In the genomic region with DNA sequence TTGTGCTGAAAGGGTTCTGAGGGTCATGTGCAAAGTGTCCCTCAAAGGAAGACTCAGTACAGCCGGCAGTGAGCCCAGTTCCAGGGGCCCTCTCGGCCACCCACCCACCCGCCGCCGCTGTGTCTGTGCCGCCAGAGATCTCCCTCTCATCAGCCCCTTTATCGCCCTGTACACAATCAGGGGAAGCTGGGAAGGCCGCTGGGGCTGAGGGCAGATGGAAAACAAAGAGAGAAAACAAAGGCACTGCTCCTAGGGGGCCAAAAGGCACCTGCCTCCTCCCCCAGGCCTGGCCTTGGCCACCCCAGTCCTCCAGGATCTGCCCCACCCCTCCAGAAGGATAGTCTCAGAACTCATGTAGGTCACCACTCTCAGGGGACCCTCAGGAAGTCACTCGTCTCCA, we compare ENCODE assay signal across 11 cellular contexts.
DNase-seq lines count a peak whose midpoint lies in the region; ATAC-seq, FAIRE-seq and TF ChIP-seq lines count a peak whose summit lies in the region.
"Had no signal": no experiment of that assay in that cellular context is flagged by ENCODE, and none has a peak within 500 bp of the region (broad histone marks: within the 10 kb centered on the region; RNA-seq: fewer than 3 reads in every experiment).

No MANE protein-coding gene starts in this region.

- TF ChIP-seq POLR2A in H1 (IDR thresholded peaks at IDR 0.05; ENCODE audit: control extremely low read depth in 1 of 2, low read depth in 2 of 2, low read length in 2 of 2) = no peak

- DNase-seq in H1 (ENCODE audit: low read depth in 1 of 2, low spot score in 2 of 2) (no peak), osteoblast (ENCODE audit: insufficient read length, low spot score, missing footprints) (no peak), aorta (no peak), NCI-H345 (lab: John Stamatoyannopoulos, UW) (no peak), retina (no peak)
- DNase-seq: anterior cingulate cortex, NCI-H1930 had no signal

- H3K4me3 ChIP-seq in BLaER1 (no peak overlapping the region), HUES48 (ENCODE audit: low read depth, low read length) (no peak overlapping the region), H1 (ENCODE audit: extremely low read depth in 1 of 4, insufficient read depth in 2 of 4, low read depth in 3 of 4, low read length in 4 of 4) (no peak overlapping the region), osteoblast (ENCODE audit: insufficient read depth, low read length) (no peak overlapping the region), aorta (ENCODE audit: low read length in 2 of 2) (no peak overlapping the region)
- H3K4me3 ChIP-seq: HAP-1 had no signal

- 0 out of 2 replicates have a peak overlapping the region, but pooled peaks have one; percentile 68 for H2BK12ac ChIP-seq in H1 (ENCODE audit: low read depth, low read length)

- ATAC-seq in aorta (ENCODE audit: low FRiP score) = no peak
- no peak for ATAC-seq in GM18861 (IDR thresholded peaks at IDR 0.05; ENCODE audit: unreplicated experiment)

- H3K27me3 ChIP-seq in BLaER1 (no peaks in the 10 kb centered on the region), HUES48 (ENCODE audit: control insufficient read depth, insufficient read depth, low read length) (no peaks in the 10 kb centered on the region), H1 (replicated peaks in 1 of 4; ENCODE audit: control insufficient read depth in 3 of 4, extremely low read depth in 1 of 4, insufficient read depth in 3 of 4, low read length in 3 of 4) (no peaks in the 10 kb centered on the region), osteoblast (ENCODE audit: insufficient read depth, low read length) (no peaks in the 10 kb centered on the region), aorta (ENCODE audit: control insufficient read depth in 1 of 2, insufficient read depth in 2 of 2, low read length in 1 of 2) (no peaks in the 10 kb centered on the region)

- H3K4ac ChIP-seq in H1 (replicated peaks; ENCODE audit: insufficient read length, low read depth, low read length) = no peak overlapping the region

- no peak overlapping the region for H3K14ac ChIP-seq in H1 (ENCODE audit: insufficient read length)

- CTCF ChIA-PET in H1 (lab: Charles Lee; ENCODE audit: partially characterized antibody) = interaction anchor here (0.8 to 2.4 kb wide), 2 partner anchors 24 to 59 kb away, joined by 3 to 9 read pairs; no protein-coding TSS in a partner anchor

- H2AFZ ChIP-seq in H1 (ENCODE audit: low read length) = no peak overlapping the region
- H2AFZ ChIP-seq in osteoblast (ENCODE audit: low read length) = no peak overlapping the region

- H4K8ac ChIP-seq in H1 (ENCODE audit: extremely low read depth, insufficient read depth, low read length) = no peak overlapping the region; the same call in 1 of the 2 replicates

- H3K18ac ChIP-seq in H1 (ENCODE audit: extremely low read depth, low read length) = no peak overlapping the region; the same call in 1 of the 2 replicates

- H3K23me2 ChIP-seq in H1 (ENCODE audit: low read depth, low read length) = peaks cover 3% of the 10 kb centered on the region

- H3K23ac ChIP-seq in H1 (ENCODE audit: insufficient read length) = no peak overlapping the region

- TF ChIP-seq EP300 in H1 (IDR thresholded peaks at IDR 0.05; ENCODE audit: borderline replicate concordance in 1 of 2, low read depth in 2 of 2, low read length in 2 of 2) = no peak

- 85% methylated on average over 9 of the region's 9 CpGs; no CpG with 5 or more reads in 1 of the 2 experiments for WGBS in H1 (ENCODE audit: extremely low coverage in 1 of 2, insufficient coverage in 1 of 2, insufficient read length in 1 of 2, insufficient replicate concordance in 2 of 2, low coverage in 1 of 2, low lambda C conversion rate in 2 of 2, missing lambda C conversion rate in 1 of 2), 2 experiments
- WGBS in aorta, 2 donors = 89 to 90% methylated on average over 9 of the region's 9 CpGs

- POLR2A ChIA-PET in H1 (lab: Charles Lee; ENCODE audit: partially characterized antibody) = no interaction called here

- peaks cover 24% of the 10 kb centered on the region for H3K79me1 ChIP-seq in H1 (ENCODE audit: low read depth, low read length)

- peak overlapping the region; percentile 99 for H3K27ac ChIP-seq in BLaER1
- peak overlapping the region; percentile 50 for H3K27ac ChIP-seq in HUES48 (ENCODE audit: low read depth, low read length)
- H3K27ac ChIP-seq in H1 (ENCODE audit: low read depth, low read length) = no peak overlapping the region
- peak overlapping the region; percentile 96 for H3K27ac ChIP-seq in osteoblast (ENCODE audit: low read depth, low read length)
- no peak overlapping the region for H3K27ac ChIP-seq in aorta (ENCODE audit: low read depth in 1 of 2, low read length in 2 of 2)

- H4K20me1 ChIP-seq in BLaER1 = no peaks in the 10 kb centered on the region
- peaks cover 2 to 8% of the 10 kb centered on the region in 2 experiments for H4K20me1 ChIP-seq in H1 (replicated peaks in 1 of 2; ENCODE audit: control insufficient read depth in 1 of 2, insufficient read depth in 2 of 2, low read length in 2 of 2)
- H4K20me1 ChIP-seq in osteoblast (ENCODE audit: insufficient read depth, low read length) = peaks cover 21% of the 10 kb centered on the region

- no peak overlapping the region; the same call in 1 of the 2 replicates for H2BK15ac ChIP-seq in H1 (ENCODE audit: low read length)

- H3K36me3 ChIP-seq in BLaER1 = peaks cover 22% of the 10 kb centered on the region
- H3K36me3 ChIP-seq in HUES48 (ENCODE audit: control insufficient read depth, insufficient read depth, low read length) = peaks cover 22% of the 10 kb centered on the region
- peaks cover 0 to 12% (median 2%) of the 10 kb centered on the region in 4 experiments; a peak in 4 of 8 replicates for H3K36me3 ChIP-seq in H1 (ENCODE audit: control insufficient read depth in 2 of 4, insufficient read depth in 4 of 4, low read length in 3 of 4)
- H3K36me3 ChIP-seq in osteoblast (ENCODE audit: insufficient read depth, low read length) = peaks cover 41% of the 10 kb centered on the region
- H3K36me3 ChIP-seq in aorta (ENCODE audit: control insufficient read depth in 1 of 2, insufficient read depth in 2 of 2, low read length in 1 of 2) = no peaks in the 10 kb centered on the region
- H3K36me3 ChIP-seq: HAP-1 had no signal

- TF ChIP-seq CTCF in H1 (IDR thresholded peaks at IDR 0.05; ENCODE audit: control extremely low read depth in 1 of 3, insufficient read depth in 1 of 3, low read depth in 1 of 3, low read length in 3 of 3) (no peak), osteoblast (IDR thresholded peaks at IDR 0.05; ENCODE audit: extremely low read depth, low read depth, low read length) (no peak)

- no peak overlapping the region for H2BK120ac ChIP-seq in H1 (replicated peaks; ENCODE audit: low read depth, low read length)

- H3K79me2 ChIP-seq in H1 (ENCODE audit: control insufficient read depth in 1 of 2, insufficient read depth in 2 of 2, low read length in 2 of 2) = peaks cover 0 to 28% of the 10 kb centered on the region in 2 experiments; a peak in 3 of 4 replicates
- H3K79me2 ChIP-seq in osteoblast (ENCODE audit: insufficient read depth, low read length) = peaks cover 91% of the 10 kb centered on the region

- no peak overlapping the region for H3K56ac ChIP-seq in H1 (replicated peaks; ENCODE audit: insufficient read length, low read depth, low read length)

- H3K4me1 ChIP-seq in BLaER1 (peaks cover 96% of the 10 kb centered on the region), HUES48 (ENCODE audit: control insufficient read depth, insufficient read depth, low read length) (peaks cover 49% of the 10 kb centered on the region), H1 (replicated peaks in 1 of 4; ENCODE audit: control insufficient read depth in 3 of 4, insufficient read depth in 4 of 4, low read length in 3 of 4) (peaks cover 17 to 43% (median 29%) of the 10 kb centered on the region in 4 experiments), osteoblast (ENCODE audit: insufficient read depth, low read length) (peaks cover 49% of the 10 kb centered on the region), aorta (ENCODE audit: control insufficient read depth in 1 of 2, insufficient read depth in 2 of 2, low read length in 2 of 2) (no peaks in the 10 kb centered on the region)

- no peaks in the 10 kb centered on the region for H3K9me3 ChIP-seq in BLaER1
- no peaks in the 10 kb centered on the region for H3K9me3 ChIP-seq in HUES48 (ENCODE audit: control insufficient read depth, insufficient read depth, low read length)
- H3K9me3 ChIP-seq in H1 (ENCODE audit: insufficient read depth in 2 of 2, low read depth in 1 of 2, low read length in 1 of 2) = no peaks in the 10 kb centered on the region
- no peaks in the 10 kb centered on the region for H3K9me3 ChIP-seq in osteoblast (ENCODE audit: low read depth, low read length)
- no peaks in the 10 kb centered on the region for H3K9me3 ChIP-seq in aorta (ENCODE audit: control insufficient read depth, low read length)
- H3K9me3 ChIP-seq: HAP-1 had no signal

- H3K9ac ChIP-seq in BLaER1 (peak overlapping the region; percentile 90), HUES48 (ENCODE audit: low read depth, low read length) (no peak overlapping the region), H1 (replicated peaks in 1 of 4; ENCODE audit: extremely low read depth in 1 of 4, low read depth in 3 of 4, low read length in 3 of 4) (no peak overlapping the region)

- H4K91ac ChIP-seq in H1 (replicated peaks; ENCODE audit: insufficient read length, low read length) = no peak overlapping the region

- no peak overlapping the region for H2BK20ac ChIP-seq in H1 (ENCODE audit: low read length)

- H3K4me2 ChIP-seq in BLaER1 (peak overlapping the region; percentile 88), H1 (ENCODE audit: insufficient read depth in 1 of 2, low read depth in 2 of 2, low read length in 2 of 2) (no peak overlapping the region), osteoblast (ENCODE audit: insufficient read depth, low read length) (no peak overlapping the region)

- no peak overlapping the region for H4K5ac ChIP-seq in H1 (ENCODE audit: insufficient read length, low read depth, low read length)

- peak overlapping the region; percentile 35; the same call in 1 of the 2 replicates for H2BK5ac ChIP-seq in H1 (ENCODE audit: low read depth, low read length)

- intact Hi-C loops in aorta (cut with DNase I) = no loop called here

- no peak for FAIRE-seq in H1 (lab: Jason Lieb, UNC)

- TF ChIP-seq RAD21 in H1 (IDR thresholded peaks at IDR 0.05 in 1 of 2, conservative IDR thresholded peaks at IDR 0.05 in 1 of 2; ENCODE audit: low read depth in 2 of 2, low read length in 2 of 2) = no peak

- 0 out of 2 replicates have a peak overlapping the region, but pooled peaks have one; percentile 16 for H2AK5ac ChIP-seq in H1 (ENCODE audit: low read depth, low read length)

TF ChIP-seq in H1, 55 proteins besides CTCF, POLR2A, EP300 and RAD21 (continues in another document):
- no peak for TF ChIP-seq RNF2 (IDR thresholded peaks at IDR 0.05; ENCODE audit: borderline replicate concordance, low read depth, low read length, missing control alignments, poor library complexity, severe bottlenecking)

Comparison
In these comparisons a context has a peak if more than half of its experiments do, and no peak if none do; other contexts are left out.
1. H3K27ac ChIP-seq: peak in BLaER1 (single experiment), HUES48 (single experiment) and osteoblast (single experiment); none in H1 (single experiment) and aorta (0 of 2).